Comparison of ENCODE assay signal across 11 cellular contexts in the genomic region with DNA sequence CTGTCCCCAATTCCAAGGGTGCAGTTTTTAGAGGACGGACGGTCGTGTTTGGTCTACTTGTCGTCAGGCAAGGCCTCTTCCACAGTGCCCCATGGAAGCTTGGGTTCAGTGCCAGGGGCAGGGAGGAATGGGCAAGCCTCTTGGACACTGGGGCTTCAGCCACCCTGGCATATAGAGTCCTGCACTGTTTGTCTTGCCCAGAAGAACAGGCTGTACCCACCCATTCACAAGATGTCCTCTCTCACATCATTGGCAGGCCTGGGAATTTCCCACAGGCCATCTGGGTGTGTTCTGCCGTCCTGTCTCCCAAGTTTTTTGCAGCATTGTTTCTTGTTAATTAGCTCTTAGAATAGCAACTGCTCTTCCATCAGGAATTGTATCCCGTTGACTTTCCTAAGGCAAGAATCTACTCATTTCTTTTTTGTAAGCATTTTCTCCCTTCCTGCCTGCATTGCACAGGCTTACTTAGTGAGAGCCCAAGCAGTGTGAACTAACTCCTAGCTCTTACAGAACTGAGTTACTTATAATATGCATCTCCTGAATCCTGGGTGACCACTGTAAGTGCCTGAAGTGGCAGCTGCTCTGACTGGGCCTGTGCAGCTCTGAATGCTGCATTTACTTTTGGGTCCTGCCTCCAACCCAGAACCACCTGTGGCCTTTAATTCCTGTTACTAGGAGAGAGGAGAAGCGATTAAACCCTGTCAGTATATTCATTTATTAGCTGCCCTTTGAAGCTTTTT.
DNase-seq lines count a peak whose midpoint lies in the region; ATAC-seq and TF ChIP-seq lines count a peak whose summit lies in the region.
"Had no signal": no experiment of that assay in that cellular context is flagged by ENCODE, and none has a peak within 500 bp of the region (broad histone marks: within the 10 kb centered on the region; RNA-seq: fewer than 3 reads in every experiment).

No MANE protein-coding gene starts in this region.

- TF ChIP-seq POLR2A in esophagus squamous epithelium (IDR thresholded peaks at IDR 0.05) (no peak), ovary (IDR thresholded peaks at IDR 0.05) (no peak)

- H3K36me3 ChIP-seq in esophagus squamous epithelium (peaks cover 0 to 44% (median 0%) of the 10 kb centered on the region in 3 donors), ovary (no peaks in the 10 kb centered on the region)

- ATAC-seq in Right ventricle myocardium superior (ENCODE audit: poor library complexity) (peak; percentile 15), left cardiac atrium (no peak), GM21447 (IDR thresholded peaks at IDR 0.05; ENCODE audit: unreplicated experiment) (no peak)

- H3K4me3 ChIP-seq in esophagus squamous epithelium (no peak overlapping the region), ovary (no peak overlapping the region)

- H3K27me3 ChIP-seq in esophagus squamous epithelium (no peaks in the 10 kb centered on the region), ovary (no peaks in the 10 kb centered on the region)

- TF ChIP-seq CTCF in esophagus squamous epithelium (IDR thresholded peaks at IDR 0.05) = no peak
- no peak for TF ChIP-seq CTCF in ovary (IDR thresholded peaks at IDR 0.05)

- 77 to 81% methylated on average over 6 to 7 of the region's 7 CpGs for WGBS in esophagus squamous epithelium, 2 donors
- WGBS in ovary, 3 donors = 84 to 88% (median 85%) methylated on average over 7 of the region's 7 CpGs

- H3K27ac ChIP-seq in esophagus squamous epithelium = peak overlapping the region; percentile 53 to 89 (median 80)
- H3K27ac ChIP-seq in ovary = no peak overlapping the region

- H3K9me3 ChIP-seq in esophagus squamous epithelium (no peaks in the 10 kb centered on the region), ovary (no peaks in the 10 kb centered on the region)

- TF ChIP-seq EP300 in ovary (IDR thresholded peaks at IDR 0.05) = no peak

- DNase-seq in Right ventricle myocardium superior (no peak), left cardiac atrium (no peak), esophagus squamous epithelium (lab: John Stamatoyannopoulos, UW) (no peak), nucleus accumbens (lab: John Stamatoyannopoulos, UW) (peak in 45 of 56 donors; percentile 18 to 90 (median 50)), ovary (no peak), 8988T (no peak), AML-193 (lab: John Stamatoyannopoulos, UW) (no peak)
- DNase-seq: activated B cell treated with CpG ODN at 0.5 μM for 24 hours, nephron progenitor cell, SHP77 had no signal

- H3K4me1 ChIP-seq in esophagus squamous epithelium (peaks cover 21 to 82% (median 59%) of the 10 kb centered on the region in 3 donors), ovary (ENCODE audit: insufficient read depth) (peaks cover 11% of the 10 kb centered on the region)

- intact Hi-C loops in Right ventricle myocardium superior (cut with DNase I) = no loop called here
- intact Hi-C loops in left cardiac atrium (cut with DNase I) = no loop called here
- intact Hi-C loops in esophagus squamous epithelium (cut with DNase I) = no loop called here
- intact Hi-C loops in ovary (cut with DNase I) = no loop called here

Comparison
In these comparisons a context has a peak if more than half of its experiments do, and no peak if none do; other contexts are left out.
1. DNase-seq: peak in nucleus accumbens (45 of 56); none in Right ventricle myocardium superior (single experiment), left cardiac atrium (single experiment), esophagus squamous epithelium (single experiment), ovary (0 of 5), 8988T (single experiment) and AML-193 (0 of 2).
2. H3K27ac ChIP-seq: peak in esophagus squamous epithelium (4 of 4); none in ovary (0 of 2).